ENCODE assay signal across 20 cellular contexts in the genomic region with DNA sequence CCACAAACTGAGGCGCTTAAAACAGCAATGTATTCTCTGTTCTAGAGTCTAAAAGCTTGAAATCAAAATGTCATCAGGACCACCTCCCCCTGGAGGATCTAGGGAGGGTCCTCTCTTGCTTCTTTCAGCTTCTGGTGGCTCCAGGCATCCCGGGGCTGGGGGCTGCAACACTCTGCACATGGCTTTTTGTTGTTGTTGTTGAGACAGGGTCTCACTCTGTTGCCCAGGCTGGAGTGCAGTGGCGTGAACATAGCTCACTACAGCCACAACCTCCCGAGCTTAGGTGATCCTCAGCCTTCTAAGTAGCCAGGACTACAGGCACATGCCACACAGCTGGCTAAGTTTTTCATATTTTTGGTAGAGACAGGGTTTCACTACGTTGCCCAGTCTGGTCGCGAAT.
"Had no signal": no experiment of that assay in that cellular context is flagged by ENCODE, and none has a peak within 500 bp of the region (broad histone marks: within the 10 kb centered on the region; RNA-seq: fewer than 3 reads in every experiment).

No MANE protein-coding gene starts in this region.

- H3K36me3 Mint-ChIP-seq: activated naive CD4-positive, alpha-beta T cell treated with anti-CD3 and anti-CD28 coated beads, Interleukin-2, amount 10 ng/mL, durations not matched to agents 7 days and 5 days; naive B cell; stimulated activated naive B cell treated with anti-CD40 and anti-IgM and Interleukin-4, amounts not matched to agents 10 μg/mL and 1 μg/mL and 100 μg/mL, for 72 hours; T-cell had no signal

- H3K4me3 Mint-ChIP-seq: activated CD8-positive, alpha-beta T cell treated with anti-CD3 and anti-CD28 coated beads, Interleukin-2, amount 10 ng/mL, durations not matched to agents 7 days and 5 days; activated naive CD4-positive, alpha-beta T cell treated with anti-CD3 and anti-CD28 coated beads, Interleukin-2, amount 10 ng/mL, durations not matched to agents 7 days and 5 days; activated naive CD8-positive, alpha-beta T cell treated with anti-CD3 and anti-CD28 coated beads, Interleukin-2, amount 50 U/mL, for 24 hours; activated T-cell treated with anti-CD3 and anti-CD28 coated beads, Interleukin-2, amount 50 U/mL, for 4 hours; central memory CD8-positive, alpha-beta T cell; stimulated activated naive B cell treated with anti-CD40 and anti-IgM and Interleukin-4, amounts not matched to agents 10 μg/mL and 1 μg/mL and 100 μg/mL, for 72 hours had no signal

- H3K27me3 ChIP-seq: brain microvascular endothelial cell, colonic mucosa, gastrocnemius medialis, left lung had no signal

- H3K27me3 Mint-ChIP-seq: activated naive CD8-positive, alpha-beta T cell treated with anti-CD3 and anti-CD28 coated beads, Interleukin-2, amount 50 U/mL, for 24 hours; central memory CD8-positive, alpha-beta T cell; T-cell had no signal

- H3K36me3 ChIP-seq: brain microvascular endothelial cell, colonic mucosa, gastrocnemius medialis, left lung had no signal

- H3K4me3 ChIP-seq: colonic mucosa, gastrocnemius medialis, left lung had no signal

- H3K9me3 ChIP-seq: colonic mucosa, gastrocnemius medialis, left lung had no signal

- H3K27ac ChIP-seq: brain microvascular endothelial cell, colonic mucosa, gastrocnemius medialis, left lung had no signal

- H3K4me1 ChIP-seq: colonic mucosa, gastrocnemius medialis had no signal

- H3K27ac Mint-ChIP-seq: activated CD8-positive, alpha-beta T cell treated with anti-CD3 and anti-CD28 coated beads, Interleukin-2, amount 10 ng/mL, durations not matched to agents 7 days and 5 days; activated naive CD4-positive, alpha-beta T cell treated with anti-CD3 and anti-CD28 coated beads, Interleukin-2, amount 10 ng/mL, durations not matched to agents 7 days and 5 days; activated naive CD8-positive, alpha-beta T cell treated with anti-CD3 and anti-CD28 coated beads, Interleukin-2, amount 50 U/mL, for 24 hours; stimulated activated naive B cell treated with anti-CD40 and anti-IgM and Interleukin-4, amounts not matched to agents 10 μg/mL and 1 μg/mL and 100 μg/mL, for 72 hours had no signal

- DNase-seq: activated CD4-positive, alpha-beta T cell treated with anti-CD3 and anti-CD28 coated beads for 48 hours; activated CD4-positive, CD25-positive, alpha-beta regulatory T cell; activated CD8-positive, alpha-beta T cell treated with anti-CD3 and anti-CD28 coated beads, Interleukin-2, amount 10 ng/mL, durations not matched to agents 7 days and 5 days; activated effector memory CD4-positive, alpha-beta T cell treated with Interleukin-2 at 50 U/mL for 16 hours; activated naive CD4-positive, alpha-beta T cell treated with anti-CD3 and anti-CD28 coated beads, Interleukin-2, amount 10 ng/mL, durations not matched to agents 7 days and 5 days; activated naive CD8-positive, alpha-beta T cell treated with anti-CD3 and anti-CD28 coated beads, Interleukin-2, amount 50 U/mL, for 24 hours; activated T-cell treated with anti-CD3 and anti-CD28 coated beads, Interleukin-2, amount 50 U/mL, for 4 hours; anterior cingulate cortex; brain microvascular endothelial cell; colonic mucosa; effector CD4-positive, alpha-beta T cell; gastrocnemius medialis; head of caudate nucleus; left lung; mammary epithelial cell; naive B cell; stimulated activated naive B cell treated with anti-CD40 and anti-IgM and Interleukin-4, amounts not matched to agents 10 μg/mL and 1 μg/mL and 100 μg/mL, for 72 hours; T-cell; T-helper 9 cell had no signal

- H3K9me3 Mint-ChIP-seq: activated naive CD4-positive, alpha-beta T cell treated with anti-CD3 and anti-CD28 coated beads, Interleukin-2, amount 10 ng/mL, durations not matched to agents 7 days and 5 days; activated naive CD8-positive, alpha-beta T cell treated with anti-CD3 and anti-CD28 coated beads, Interleukin-2, amount 50 U/mL, for 24 hours; activated T-cell treated with anti-CD3 and anti-CD28 coated beads, Interleukin-2, amount 50 U/mL, for 4 hours; central memory CD8-positive, alpha-beta T cell; naive B cell; stimulated activated naive B cell treated with anti-CD40 and anti-IgM and Interleukin-4, amounts not matched to agents 10 μg/mL and 1 μg/mL and 100 μg/mL, for 72 hours; T-cell had no signal
